ENCODE assay signal across 1 cellular context in genomic region chr3:46183330-46183729, GRCh38.
TF ChIP-seq lines count a peak whose summit lies in the region.

No MANE protein-coding gene starts in this region.

TF ChIP-seq in HepG2, 621 proteins besides CTCF, POLR2A, EP300 and RAD21:
- no peak for TF ChIP-seq KDM5A (IDR thresholded peaks at IDR 0.05; ENCODE audit: borderline replicate concordance, low read length)
- no peak for TF ChIP-seq REXO4 (CRISPR knock-in tag; IDR thresholded peaks at IDR 0.05; ENCODE audit: borderline replicate concordance)
- no peak for TF ChIP-seq ZC3H13 (CRISPR knock-in tag; IDR thresholded peaks at IDR 0.05)
